ENCODE assay signal across 1 cellular context in genomic region chr17:30961213-30962188, GRCh38.
TF ChIP-seq lines count a peak whose summit lies in the region.

No MANE protein-coding gene starts in this region.

TF ChIP-seq in IMR-90, 13 proteins besides CTCF, POLR2A, EP300 and RAD21:
- TF ChIP-seq ELK1 (IDR thresholded peaks at IDR 0.05; ENCODE audit: borderline replicate concordance, low read depth, low read length) (no peak), NFE2L2 (IDR thresholded peaks at IDR 0.05; ENCODE audit: low read depth, low read length) (peak; percentile 75)
